Comparison of ENCODE assay signal across 9 cellular contexts in the genomic region with DNA sequence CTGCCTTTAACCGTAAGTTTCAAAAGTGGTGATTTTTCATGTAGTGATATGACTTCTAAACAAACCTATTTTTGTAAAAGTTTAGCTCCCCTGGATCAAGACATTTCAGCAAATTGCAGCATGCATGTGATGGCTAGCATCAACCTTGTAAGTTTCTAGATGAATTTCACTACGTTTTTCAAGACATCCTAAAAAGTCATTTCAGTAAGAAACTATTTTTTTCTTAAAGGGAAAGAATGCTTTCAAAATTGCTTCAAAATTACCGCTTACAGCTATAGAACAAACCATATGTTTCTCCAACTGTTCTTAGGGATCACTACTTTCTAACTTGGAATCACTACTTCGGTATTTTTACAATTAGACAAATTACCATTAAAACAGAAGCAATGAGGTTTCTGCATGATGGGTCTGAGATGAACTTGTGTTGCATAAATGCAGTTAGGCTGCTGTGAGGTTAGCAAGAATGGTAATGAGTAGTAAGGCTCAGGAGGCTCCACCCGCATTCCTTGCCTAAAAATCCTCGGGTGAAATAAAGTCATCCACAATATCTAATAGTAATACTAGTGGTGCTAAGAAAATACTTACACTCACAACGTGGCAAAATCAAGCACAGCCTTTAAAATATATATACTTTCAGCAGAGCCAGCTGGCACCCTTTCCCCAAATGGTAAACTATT. TPM values are rescaled to one million over a fixed set of nuclear protein-coding genes. Genes with fewer than 3 reads are reported as not detected.
DNase-seq lines count a peak whose midpoint lies in the region; ATAC-seq and TF ChIP-seq lines count a peak whose summit lies in the region.
"Had no signal": no experiment of that assay in that cellular context is flagged by ENCODE, and none has a peak within 500 bp of the region (broad histone marks: within the 10 kb centered on the region; RNA-seq: fewer than 3 reads in every experiment).

No MANE protein-coding gene starts in this region.

- peaks cover 2 to 21% (median 12%) of the 10 kb centered on the region in 4 donors for H3K4me1 ChIP-seq in liver (ENCODE audit: control insufficient read depth in 4 of 4, insufficient read depth in 4 of 4, low read length in 3 of 4)
- H3K4me1 ChIP-seq in tibial artery: peaks cover 0 to 45% (median 9%) of the 10 kb centered on the region in 4 donors

- DNase-seq in activated CD4-positive, alpha-beta T cell treated with anti-CD3 and anti-CD28 coated beads for 36 hours: peak; percentile 25
- no peak for DNase-seq in activated CD4-positive, alpha-beta T cell treated with anti-CD3 and anti-CD28 coated beads, Interleukin-2, amount 50 U/mL, for 48 hours
- DNase-seq in tibial artery (no peak), SHP77 (lab: John Stamatoyannopoulos, UW) (no peak)
- no peak for DNase-seq in stimulated activated CD4-positive, alpha-beta T cell treated with anti-CD3 and anti-CD28 coated beads, Interleukin-15, amount 100 ng/mL, for 24 hours

- peak overlapping the region; percentile 66 for H3K4me3 Mint-ChIP-seq in activated CD4-positive, alpha-beta T cell treated with anti-CD3 and anti-CD28 coated beads for 36 hours
- peak overlapping the region; percentile 81 to 87 (median 84) for H3K4me3 Mint-ChIP-seq in brain

- POLR2A ChIA-PET in activated CD4-positive, alpha-beta T cell treated with anti-CD3 and anti-CD28 coated beads for 36 hours (lab: Charles Lee): interaction anchor here (0.7 to 1.2 kb wide), 3 partner anchors 13 to 116 kb away, joined by 3 to 5 read pairs (median 4); a partner anchor contains a TSS

- peak; percentile 30 for ATAC-seq in activated CD4-positive, alpha-beta T cell treated with anti-CD3 and anti-CD28 coated beads for 36 hours
- ATAC-seq in GM19397 (IDR thresholded peaks at IDR 0.05; ENCODE audit: unreplicated experiment): no peak

- peaks cover 0 to 4% (median 1%) of the 10 kb centered on the region in 4 donors for H3K36me3 ChIP-seq in liver (ENCODE audit: control insufficient read depth in 4 of 4, insufficient read depth in 3 of 4, low read depth in 1 of 4, low read length in 3 of 4)
- H3K36me3 ChIP-seq in tibial artery: peaks cover 11 to 13% (median 12%) of the 10 kb centered on the region in 3 donors

- TF ChIP-seq RAD21 in liver (IDR thresholded peaks at IDR 0.05): no peak

- H3K9me3 Mint-ChIP-seq in activated CD4-positive, alpha-beta T cell treated with anti-CD3 and anti-CD28 coated beads for 36 hours (ENCODE audit: low read depth): no peaks in the 10 kb centered on the region
- H3K9me3 Mint-ChIP-seq in brain: no peaks in the 10 kb centered on the region

- peaks cover 27% of the 10 kb centered on the region for H3K4me1 Mint-ChIP-seq in activated CD4-positive, alpha-beta T cell treated with anti-CD3 and anti-CD28 coated beads for 36 hours
- peaks cover 30% of the 10 kb centered on the region for H3K4me1 Mint-ChIP-seq in brain

- CTCF ChIA-PET in activated CD4-positive, alpha-beta T cell treated with anti-CD3 and anti-CD28 coated beads for 36 hours (lab: Charles Lee): interaction anchor here (0.7 to 1.7 kb wide), 8 partner anchors 9 to 124 kb away, joined by 3 to 10 read pairs (median 4); a partner anchor contains a TSS

- H3K9me3 ChIP-seq in liver (ENCODE audit: control insufficient read depth in 4 of 4, low read length in 3 of 4): no peaks in the 10 kb centered on the region
- H3K9me3 ChIP-seq in tibial artery: no peaks in the 10 kb centered on the region

- H3K9ac ChIP-seq in liver (ENCODE audit: low read depth in 1 of 2, low read length in 2 of 2): peak overlapping the region in 1 of 2 donors; percentile 66

- H3K27me3 ChIP-seq in liver (ENCODE audit: control insufficient read depth in 4 of 4, insufficient read depth in 4 of 4, low read length in 3 of 4) (no peaks in the 10 kb centered on the region), tibial artery (no peaks in the 10 kb centered on the region)

- H3K4me3 ChIP-seq in liver (ENCODE audit: low read depth in 1 of 3, low read length in 3 of 3): peak overlapping the region; percentile 70 to 91 (median 77)
- peak overlapping the region; percentile 77 to 91 for H3K4me3 ChIP-seq in tibial artery

- H3K27ac Mint-ChIP-seq in activated CD4-positive, alpha-beta T cell treated with anti-CD3 and anti-CD28 coated beads for 36 hours: peak overlapping the region; percentile 82
- H3K27ac Mint-ChIP-seq in brain: peak overlapping the region in 3 of 5 experiments; percentile 38 to 79 (median 66)

- H3K27me3 Mint-ChIP-seq in activated CD4-positive, alpha-beta T cell treated with anti-CD3 and anti-CD28 coated beads for 36 hours: peaks cover 2% of the 10 kb centered on the region
- peaks cover 8% of the 10 kb centered on the region for H3K27me3 Mint-ChIP-seq in brain

- peaks cover 1% of the 10 kb centered on the region for H3K36me3 Mint-ChIP-seq in activated CD4-positive, alpha-beta T cell treated with anti-CD3 and anti-CD28 coated beads for 36 hours (ENCODE audit: low read depth)
- H3K36me3 Mint-ChIP-seq in brain: peaks cover 23% of the 10 kb centered on the region

- H3K27ac ChIP-seq in liver (ENCODE audit: low read depth in 1 of 2, low read length in 2 of 2): peak overlapping the region; percentile 91 to 95
- H3K27ac ChIP-seq in tibial artery: peak overlapping the region; percentile 94 to 97
- H3K27ac ChIP-seq: 22Rv1 had no signal

- TF ChIP-seq CTCF in brain (conservative IDR thresholded peaks at IDR 0.05): no peak
- TF ChIP-seq CTCF in liver (IDR thresholded peaks at IDR 0.05; ENCODE audit: low read depth, low read length, missing input control): no peak
- no peak for TF ChIP-seq CTCF in tibial artery (IDR thresholded peaks at IDR 0.05)

- intact Hi-C loops in activated CD4-positive, alpha-beta T cell treated with anti-CD3 and anti-CD28 coated beads for 36 hours (cut with DNase I, micrococcal nuclease): loop anchor here (1.0 to 10.0 kb wide), 11 partner anchors 13 to 1061 kb away; a partner anchor contains a TSS
- intact Hi-C loops in tibial artery (cut with DNase I; ENCODE audit: low total_unique reads): loop anchor here (2.0 to 10.0 kb wide), 4 partner anchors 44 to 151 kb away; a partner anchor contains a TSS

- WGBS in liver: 17% methylated on average over 7 of the region's 7 CpGs

TF ChIP-seq in liver, 16 proteins besides CTCF, POLR2A, EP300 and RAD21:
- TF ChIP-seq, protein P1, sequence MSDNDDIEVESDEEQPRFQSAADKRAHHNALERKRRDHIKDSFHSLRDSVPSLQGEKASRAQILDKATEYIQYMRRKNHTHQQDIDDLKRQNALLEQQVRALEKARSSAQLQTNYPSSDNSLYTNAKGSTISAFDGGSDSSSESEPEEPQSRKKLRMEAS (IDR thresholded peaks at IDR 0.05): no peak
- TF ChIP-seq, protein P2, sequence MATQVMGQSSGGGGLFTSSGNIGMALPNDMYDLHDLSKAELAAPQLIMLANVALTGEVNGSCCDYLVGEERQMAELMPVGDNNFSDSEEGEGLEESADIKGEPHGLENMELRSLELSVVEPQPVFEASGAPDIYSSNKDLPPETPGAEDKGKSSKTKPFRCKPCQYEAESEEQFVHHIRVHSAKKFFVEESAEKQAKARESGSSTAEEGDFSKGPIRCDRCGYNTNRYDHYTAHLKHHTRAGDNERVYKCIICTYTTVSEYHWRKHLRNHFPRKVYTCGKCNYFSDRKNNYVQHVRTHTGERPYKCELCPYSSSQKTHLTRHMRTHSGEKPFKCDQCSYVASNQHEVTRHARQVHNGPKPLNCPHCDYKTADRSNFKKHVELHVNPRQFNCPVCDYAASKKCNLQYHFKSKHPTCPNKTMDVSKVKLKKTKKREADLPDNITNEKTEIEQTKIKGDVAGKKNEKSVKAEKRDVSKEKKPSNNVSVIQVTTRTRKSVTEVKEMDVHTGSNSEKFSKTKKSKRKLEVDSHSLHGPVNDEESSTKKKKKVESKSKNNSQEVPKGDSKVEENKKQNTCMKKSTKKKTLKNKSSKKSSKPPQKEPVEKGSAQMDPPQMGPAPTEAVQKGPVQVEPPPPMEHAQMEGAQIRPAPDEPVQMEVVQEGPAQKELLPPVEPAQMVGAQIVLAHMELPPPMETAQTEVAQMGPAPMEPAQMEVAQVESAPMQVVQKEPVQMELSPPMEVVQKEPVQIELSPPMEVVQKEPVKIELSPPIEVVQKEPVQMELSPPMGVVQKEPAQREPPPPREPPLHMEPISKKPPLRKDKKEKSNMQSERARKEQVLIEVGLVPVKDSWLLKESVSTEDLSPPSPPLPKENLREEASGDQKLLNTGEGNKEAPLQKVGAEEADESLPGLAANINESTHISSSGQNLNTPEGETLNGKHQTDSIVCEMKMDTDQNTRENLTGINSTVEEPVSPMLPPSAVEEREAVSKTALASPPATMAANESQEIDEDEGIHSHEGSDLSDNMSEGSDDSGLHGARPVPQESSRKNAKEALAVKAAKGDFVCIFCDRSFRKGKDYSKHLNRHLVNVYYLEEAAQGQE (IDR thresholded peaks at IDR 0.05): no peak
- TF ChIP-seq FOXA1 (IDR thresholded peaks at IDR 0.05): no peak
TF ChIP-seq in liver: peak in this region for 0.

RNA-seq across cellular contexts. Expression of a gene that starts 53.8 kb away (rescaled TPM):
- total RNA-seq in activated CD4-positive, alpha-beta T cell treated with anti-CD3 and anti-CD28 coated beads for 36 hours: 1 to 10 TPM; 1.1 to 1.5 TPM
- polyA plus RNA-seq in brain (ENCODE audit: insufficient read depth, low read depth, low replicate concordance) (5.7 TPM), liver (10 to 100 TPM; 11.3 TPM)
- total RNA-seq in liver: 10 to 100 TPM in 1 of 2 donors, 1 to 10 TPM in 1; 8.8 to 33.3 TPM
